Comparison of ENCODE assay signal across 1 cellular context in genomic region chr16:71896688-71897368, GRCh38.
TF ChIP-seq lines count a peak whose summit lies in the region.

No MANE protein-coding gene starts in this region.

TF ChIP-seq in WTC11, 78 proteins besides CTCF, POLR2A, EP300 and RAD21 (continued from another document):
- TF ChIP-seq PRDM15 (CRISPR knock-in tag; IDR thresholded peaks at IDR 0.05) (no peak), ZNF512 (CRISPR knock-in tag; IDR thresholded peaks at IDR 0.05; ENCODE audit: borderline replicate concordance) (no peak), FOXJ3 (CRISPR knock-in tag; IDR thresholded peaks at IDR 0.05; ENCODE audit: borderline replicate concordance) (no peak), ATF3 (CRISPR knock-in tag; conservative IDR thresholded peaks at IDR 0.05) (no peak), ATF1 (CRISPR knock-in tag; IDR thresholded peaks at IDR 0.05) (no peak)
